1 cellular context compared by ENCODE assay signal in genomic region chr14:68608235-68608962, GRCh38.
TF ChIP-seq lines count a peak whose summit lies in the region.

No MANE protein-coding gene starts in this region.

TF ChIP-seq in SK-N-SH, 30 proteins besides CTCF, POLR2A, EP300 and RAD21 (continued from another document):
- TF ChIP-seq RCOR1 (IDR thresholded peaks at IDR 0.05; ENCODE audit: low read length) (no peak), POLR2AphosphoS5 (IDR thresholded peaks at IDR 0.05; ENCODE audit: low read depth, low read length) (no peak), MXI1 (IDR thresholded peaks at IDR 0.05; ENCODE audit: low read depth, low read length) (no peak), MAX (IDR thresholded peaks at IDR 0.05; ENCODE audit: low read depth) (no peak), IRF3 (IDR thresholded peaks at IDR 0.05; ENCODE audit: low read depth, low read length) (no peak), CHD2 (IDR thresholded peaks at IDR 0.05; ENCODE audit: low read length, partially characterized antibody) (no peak), NRF1 (IDR thresholded peaks at IDR 0.05; ENCODE audit: low read depth, low read length) (no peak), NFIC (IDR thresholded peaks at IDR 0.05; ENCODE audit: borderline replicate concordance) (no peak), JUND (IDR thresholded peaks at IDR 0.05) (no peak), GABPA (IDR thresholded peaks at IDR 0.05; ENCODE audit: low read depth) (no peak), TEAD4 (IDR thresholded peaks at IDR 0.05; ENCODE audit: borderline replicate concordance, insufficient read depth) (no peak), TCF12 (IDR thresholded peaks at IDR 0.05) (no peak)
